30 cellular contexts compared by ENCODE assay signal in genomic region chr3:141642215-141642614, GRCh38.
"Had no signal": no experiment of that assay in that cellular context is flagged by ENCODE, and none has a peak within 500 bp of the region (broad histone marks: within the 10 kb centered on the region; RNA-seq: fewer than 3 reads in every experiment).

No MANE protein-coding gene starts in this region.

- H3K27ac ChIP-seq: epithelial cell of prostate, esophagus squamous epithelium, heart right ventricle, left ventricle myocardium inferior, neural progenitor cell, parathyroid adenoma, psoas muscle, upper lobe of left lung, vagina had no signal

- DNase-seq: activated CD4-positive, alpha-beta T cell treated with anti-CD3 and anti-CD28 coated beads for 36 hours; activated CD4-positive, CD25-positive, alpha-beta regulatory T cell; activated CD8-positive, alpha-beta memory T cell treated with anti-CD3 and anti-CD28 coated beads, Interleukin-2, amount 10 ng/mL, durations not matched to agents 7 days and 5 days; activated CD8-positive, alpha-beta T cell treated with anti-CD3 and anti-CD28 coated beads, Interleukin-2, amount 10 ng/mL, durations not matched to agents 7 days and 5 days; activated naive CD8-positive, alpha-beta T cell treated with anti-CD3 and anti-CD28 coated beads, Interleukin-2, amount 50 U/mL, for 24 hours; activated T-cell treated with anti-CD3 and anti-CD28 coated beads, Interleukin-2, amount 50 U/mL, for 48 hours; amygdala; dermis blood vessel endothelial cell; effector CD4-positive, alpha-beta T cell; esophagus squamous epithelium; foreskin melanocyte; heart right ventricle; left ventricle myocardium inferior; mesendoderm; natural killer cell; occipital lobe; psoas muscle; stimulated activated CD4-positive, alpha-beta T cell treated with anti-CD3 and anti-CD28 coated beads, Interleukin-1b, Interleukin-23, amount 100 ng/mL, for 48 hours; stimulated activated CD4-positive, alpha-beta T cell treated with anti-CD3 and anti-CD28 coated beads, Interleukin-4, amount 100 ng/mL, for 4 hours; stimulated activated CD8-positive, alpha-beta memory T cell treated with anti-CD3 and anti-CD28 coated beads, Interleukin-4, amount 100 ng/mL, for 48 hours; stimulated activated naive CD8-positive, alpha-beta T cell treated with anti-CD3 and anti-CD28 coated beads, Interleukin-15, amount 100 ng/mL, for 72 hours; substantia nigra; upper lobe of left lung had no signal

- H3K9ac ChIP-seq: neural progenitor cell, parathyroid adenoma had no signal

- H3K9me3 ChIP-seq: esophagus squamous epithelium, heart right ventricle, upper lobe of left lung, vagina had no signal

- H2AFZ ChIP-seq: neural progenitor cell, parathyroid adenoma had no signal

- H3K27me3 ChIP-seq: esophagus squamous epithelium, heart right ventricle, neural progenitor cell, upper lobe of left lung, vagina had no signal

- H3K4me1 ChIP-seq: esophagus squamous epithelium, neural progenitor cell, parathyroid adenoma, psoas muscle, vagina had no signal

- ATAC-seq: activated CD4-positive, alpha-beta T cell treated with anti-CD3 and anti-CD28 coated beads for 36 hours; activated CD8-positive, alpha-beta memory T cell treated with anti-CD3 and anti-CD28 coated beads, Interleukin-2, amount 10 ng/mL, durations not matched to agents 7 days and 5 days; activated CD8-positive, alpha-beta T cell treated with anti-CD3 and anti-CD28 coated beads, Interleukin-2, amount 10 ng/mL, durations not matched to agents 7 days and 5 days; activated naive CD8-positive, alpha-beta T cell treated with anti-CD3 and anti-CD28 coated beads, Interleukin-2, amount 50 U/mL, for 24 hours; heart right ventricle; natural killer cell; psoas muscle; stimulated activated memory B cell treated with anti-CD40 and anti-IgM and Interleukin-4, amounts not matched to agents 10 μg/mL and 1 μg/mL and 100 μg/mL, for 72 hours; stimulated activated naive CD8-positive, alpha-beta T cell treated with anti-CD3 and anti-CD28 coated beads, Interleukin-15, amount 100 ng/mL, for 72 hours had no signal

- H3K4me2 ChIP-seq: neural progenitor cell, smooth muscle cell had no signal

- H3K36me3 ChIP-seq: esophagus squamous epithelium, heart right ventricle, left ventricle myocardium inferior, neural progenitor cell, upper lobe of left lung, vagina had no signal

- H3K79me2 ChIP-seq: parathyroid adenoma had no signal

- H3K4me3 ChIP-seq: esophagus squamous epithelium, heart right ventricle, left ventricle myocardium inferior, lung, neural progenitor cell, psoas muscle, smooth muscle cell, upper lobe of left lung, vagina had no signal
